Comparison of ENCODE assay signal across 1 cellular context in genomic region chr3:136249593-136250225, GRCh38.
TF ChIP-seq lines count a peak whose summit lies in the region.

No MANE protein-coding gene starts in this region.

TF ChIP-seq in HepG2, 621 proteins besides CTCF, POLR2A, EP300 and RAD21 (continued from another document):
- no peak for TF ChIP-seq PRDM15 (CRISPR knock-in tag; IDR thresholded peaks at IDR 0.05)
- TF ChIP-seq, protein P1, sequence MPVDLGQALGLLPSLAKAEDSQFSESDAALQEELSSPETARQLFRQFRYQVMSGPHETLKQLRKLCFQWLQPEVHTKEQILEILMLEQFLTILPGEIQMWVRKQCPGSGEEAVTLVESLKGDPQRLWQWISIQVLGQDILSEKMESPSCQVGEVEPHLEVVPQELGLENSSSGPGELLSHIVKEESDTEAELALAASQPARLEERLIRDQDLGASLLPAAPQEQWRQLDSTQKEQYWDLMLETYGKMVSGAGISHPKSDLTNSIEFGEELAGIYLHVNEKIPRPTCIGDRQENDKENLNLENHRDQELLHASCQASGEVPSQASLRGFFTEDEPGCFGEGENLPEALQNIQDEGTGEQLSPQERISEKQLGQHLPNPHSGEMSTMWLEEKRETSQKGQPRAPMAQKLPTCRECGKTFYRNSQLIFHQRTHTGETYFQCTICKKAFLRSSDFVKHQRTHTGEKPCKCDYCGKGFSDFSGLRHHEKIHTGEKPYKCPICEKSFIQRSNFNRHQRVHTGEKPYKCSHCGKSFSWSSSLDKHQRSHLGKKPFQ (CRISPR knock-in tag; IDR thresholded peaks at IDR 0.05; ENCODE audit: insufficient replicate concordance) = no peak
- no peak for TF ChIP-seq ZNF224 (CRISPR knock-in tag; IDR thresholded peaks at IDR 0.05)
- no peak for TF ChIP-seq MATR3 (CRISPR knock-in tag; IDR thresholded peaks at IDR 0.05)
- 0 out of 2 replicates have a peak, but pooled peaks have one; percentile 34 for TF ChIP-seq CREB3 (CRISPR knock-in tag; IDR thresholded peaks at IDR 0.05)
- no peak for TF ChIP-seq PRPF4 (IDR thresholded peaks at IDR 0.05; ENCODE audit: low read depth, low read length, poor library complexity, severe bottlenecking)
- no peak for TF ChIP-seq ZC3H4 (CRISPR knock-in tag; IDR thresholded peaks at IDR 0.05; ENCODE audit: borderline replicate concordance)
- TF ChIP-seq ZNF121 (CRISPR knock-in tag; IDR thresholded peaks at IDR 0.05) = 0 out of 2 replicates have a peak, but pooled peaks have one; percentile 40
- no peak for TF ChIP-seq SYNCRIP (IDR thresholded peaks at IDR 0.05; ENCODE audit: insufficient read depth, low read depth, low read length)
- no peak for TF ChIP-seq ZBTB39 (CRISPR knock-in tag; IDR thresholded peaks at IDR 0.05)
- TF ChIP-seq ZNF549 (CRISPR knock-in tag; IDR thresholded peaks at IDR 0.05) = no peak
- TF ChIP-seq ZNF782 (CRISPR knock-in tag; IDR thresholded peaks at IDR 0.05; ENCODE audit: borderline replicate concordance) = no peak
- 0 out of 2 replicates have a peak, but pooled peaks have one; percentile 35 for TF ChIP-seq ATF3 (CRISPR knock-in tag; IDR thresholded peaks at IDR 0.05)
- TF ChIP-seq MBNL3 (CRISPR knock-in tag; conservative IDR thresholded peaks at IDR 0.05) = no peak
- TF ChIP-seq ZNF562 (CRISPR knock-in tag; IDR thresholded peaks at IDR 0.05; ENCODE audit: borderline replicate concordance) = no peak
- peak; percentile 71; the same call in 1 of the 2 replicates for TF ChIP-seq ZNF460 (CRISPR knock-in tag; IDR thresholded peaks at IDR 0.05; ENCODE audit: borderline replicate concordance)
